ENCODE assay signal across 1 cellular context in genomic region chr19:45501730-45502014, GRCh38.
A peak's percentile ranks its signal among the peaks of the same experiment; 100 is the strongest.
TF ChIP-seq lines count a peak whose summit lies in the region.

No MANE protein-coding gene starts in this region.

TF ChIP-seq in WTC11, 78 proteins besides CTCF, POLR2A, EP300 and RAD21:
- TF ChIP-seq NFYB (CRISPR knock-in tag; conservative IDR thresholded peaks at IDR 0.05; ENCODE audit: low read depth) (peak; percentile 76), NR2C2 (CRISPR knock-in tag; IDR thresholded peaks at IDR 0.05) (no peak), ARID4B (CRISPR knock-in tag; IDR thresholded peaks at IDR 0.05; ENCODE audit: borderline replicate concordance) (no peak), USF1 (CRISPR knock-in tag; IDR thresholded peaks at IDR 0.05) (peak; percentile 89), ZNF317 (CRISPR knock-in tag; IDR thresholded peaks at IDR 0.05; ENCODE audit: borderline replicate concordance, low read depth) (no peak), USF2 (CRISPR knock-in tag; IDR thresholded peaks at IDR 0.05) (peak; percentile 92), NFE2L1 (CRISPR knock-in tag; IDR thresholded peaks at IDR 0.05) (no peak), FOXP4 (CRISPR knock-in tag; IDR thresholded peaks at IDR 0.05) (no peak)
TF ChIP-seq in WTC11: peak in this region for 3.
